Comparison of ENCODE assay signal across 21 cellular contexts in genomic region chr5:175487514-175488222, GRCh38. TPM values are rescaled to one million over a fixed set of nuclear protein-coding genes. Genes with fewer than 3 reads are reported as not detected.
DNase-seq lines count a peak whose midpoint lies in the region; ATAC-seq and TF ChIP-seq lines count a peak whose summit lies in the region.
"Had no signal": no experiment of that assay in that cellular context is flagged by ENCODE, and none has a peak within 500 bp of the region (broad histone marks: within the 10 kb centered on the region; RNA-seq: fewer than 3 reads in every experiment).

No MANE protein-coding gene starts in this region.

- H3K79me2 ChIP-seq in PC-9 (ENCODE audit: low read depth), result peaks cover 51% of the 10 kb centered on the region

- ATAC-seq in naive thymus-derived CD8-positive, alpha-beta T cell, result no peak
- ATAC-seq in sciatic nerve, result no peak
- ATAC-seq: HepG2 had no signal

- DNase-seq in activated naive CD4-positive, alpha-beta T cell treated with anti-CD3 and anti-CD28 coated beads, Interleukin-2, amount 50 U/mL, for 16 hours, result no peak
- DNase-seq in HFFc6 (no peak), PC-9 (no peak), sciatic nerve (ENCODE audit: low spot score) (no peak)
- DNase-seq in activated T-helper 2 cell treated with anti-CD3 and anti-CD28 coated beads, Interferon-gamma antibody, Interleukin-2, Interleukin-4, amounts not matched to agents 10 μg/mL and 5 μg/mL and 100 μg/mL, durations not matched to agents 14 hours and 24 hours and 36 hours (ENCODE audit: low spot score), result no peak
- DNase-seq in naive thymus-derived CD8-positive, alpha-beta T cell, result no peak
- DNase-seq: anterior cingulate cortex; CD8-positive, alpha-beta memory T cell; dorsolateral prefrontal cortex; GF-D8; heart right ventricle; left cardiac atrium; NCI-H1092 treated with DMSO at 0.1 percent for 48 hours; NCI-H2029; NCI-H226; NCI-H774; OCI-M1; SHP77 treated with DMSO at 0.1 percent for 48 hours had no signal

- peak overlapping the region; percentile 61 for H3K27ac Mint-ChIP-seq in activated naive CD4-positive, alpha-beta T cell treated with anti-CD3 and anti-CD28 coated beads, Interleukin-2, amount 50 U/mL, for 24 hours
- H3K27ac Mint-ChIP-seq in HFFc6, result peak overlapping the region; percentile 27
- H3K27ac Mint-ChIP-seq in activated T-helper 2 cell treated with anti-CD3 and anti-CD28 coated beads, Interferon-gamma antibody, Interleukin-2, Interleukin-4, amounts not matched to agents 10 μg/mL and 5 μg/mL and 100 μg/mL, durations not matched to agents 14 hours and 24 hours and 36 hours, result peak overlapping the region; percentile 69
- H3K27ac Mint-ChIP-seq in naive thymus-derived CD8-positive, alpha-beta T cell, result peak overlapping the region in 9 of 10 donors; percentile 1 to 76 (median 64)

- no peak overlapping the region for H3K4me3 ChIP-seq in PC-9
- H3K4me3 ChIP-seq: dorsolateral prefrontal cortex, heart right ventricle had no signal

- no peak overlapping the region for H3K27ac ChIP-seq in PC-9
- H3K27ac ChIP-seq: heart right ventricle, HL-60 had no signal

- no peaks in the 10 kb centered on the region for H3K9me3 ChIP-seq in PC-9 (ENCODE audit: insufficient read depth, low read depth)
- H3K9me3 ChIP-seq: heart right ventricle had no signal

- POLR2A ChIA-PET in naive thymus-derived CD8-positive, alpha-beta T cell (lab: Charles Lee), result interaction anchor here (1.1 kb wide), 1 partner anchor 27 kb away, joined by 3 read pairs; no protein-coding TSS in a partner anchor
- POLR2A ChIA-PET in PC-9 (lab: Charles Lee; ENCODE audit: unreplicated experiment), result no interaction called here

- H3K4me1 ChIP-seq in PC-9 (replicated peaks; ENCODE audit: insufficient read depth), result no peaks in the 10 kb centered on the region

- CTCF ChIA-PET in PC-9 (lab: Charles Lee), result no interaction called here

- no peaks in the 10 kb centered on the region for H3K9me2 ChIP-seq in PC-9 (ENCODE audit: insufficient read depth)

- H3K27me3 Mint-ChIP-seq in activated naive CD4-positive, alpha-beta T cell treated with anti-CD3 and anti-CD28 coated beads, Interleukin-2, amount 50 U/mL, for 24 hours, result no peaks in the 10 kb centered on the region
- no peaks in the 10 kb centered on the region for H3K27me3 Mint-ChIP-seq in HFFc6 (ENCODE audit: insufficient read depth)
- H3K27me3 Mint-ChIP-seq in activated T-helper 2 cell treated with anti-CD3 and anti-CD28 coated beads, Interferon-gamma antibody, Interleukin-2, Interleukin-4, amounts not matched to agents 10 μg/mL and 5 μg/mL and 100 μg/mL, durations not matched to agents 14 hours and 24 hours and 36 hours (ENCODE audit: low read depth), result no peaks in the 10 kb centered on the region
- H3K27me3 Mint-ChIP-seq in naive thymus-derived CD8-positive, alpha-beta T cell, result no peaks in the 10 kb centered on the region
- H3K27me3 Mint-ChIP-seq: CD8-positive, alpha-beta memory T cell had no signal

- peaks cover 8% of the 10 kb centered on the region; the same call in 1 of the 2 replicates for H3K36me3 ChIP-seq in PC-9 (ENCODE audit: low read depth)

- H3K36me3 Mint-ChIP-seq in activated naive CD4-positive, alpha-beta T cell treated with anti-CD3 and anti-CD28 coated beads, Interleukin-2, amount 50 U/mL, for 24 hours, result peaks cover 41% of the 10 kb centered on the region
- peaks cover 57% of the 10 kb centered on the region for H3K36me3 Mint-ChIP-seq in HFFc6 (ENCODE audit: low read depth)
- peaks cover 87% of the 10 kb centered on the region for H3K36me3 Mint-ChIP-seq in activated T-helper 2 cell treated with anti-CD3 and anti-CD28 coated beads, Interferon-gamma antibody, Interleukin-2, Interleukin-4, amounts not matched to agents 10 μg/mL and 5 μg/mL and 100 μg/mL, durations not matched to agents 14 hours and 24 hours and 36 hours (ENCODE audit: low read depth)
- peaks cover 0 to 84% (median 17%) of the 10 kb centered on the region in 3 donors for H3K36me3 Mint-ChIP-seq in naive thymus-derived CD8-positive, alpha-beta T cell

- BruUV-seq in PC-9 (replicated peaks; lab: Mats Ljungman, UMichigan), result no TSS peak

- peaks cover 53% of the 10 kb centered on the region for H4K20me1 ChIP-seq in PC-9 (ENCODE audit: insufficient read depth)

- no peaks in the 10 kb centered on the region for H3K9me3 Mint-ChIP-seq in activated naive CD4-positive, alpha-beta T cell treated with anti-CD3 and anti-CD28 coated beads, Interleukin-2, amount 50 U/mL, for 24 hours
- no peaks in the 10 kb centered on the region for H3K9me3 Mint-ChIP-seq in HFFc6
- no peaks in the 10 kb centered on the region for H3K9me3 Mint-ChIP-seq in activated T-helper 2 cell treated with anti-CD3 and anti-CD28 coated beads, Interferon-gamma antibody, Interleukin-2, Interleukin-4, amounts not matched to agents 10 μg/mL and 5 μg/mL and 100 μg/mL, durations not matched to agents 14 hours and 24 hours and 36 hours
- no peaks in the 10 kb centered on the region for H3K9me3 Mint-ChIP-seq in naive thymus-derived CD8-positive, alpha-beta T cell
- H3K9me3 Mint-ChIP-seq: CD8-positive, alpha-beta memory T cell had no signal

- TF ChIP-seq CTCF in HFFc6 (IDR thresholded peaks at IDR 0.05) (no peak), PC-9 (conservative IDR thresholded peaks at IDR 0.05) (no peak)

- peaks cover 79% of the 10 kb centered on the region for H3K4me1 Mint-ChIP-seq in activated naive CD4-positive, alpha-beta T cell treated with anti-CD3 and anti-CD28 coated beads, Interleukin-2, amount 50 U/mL, for 24 hours
- 0 out of 2 replicates have a peak, but pooled peaks cover 6% of the 10 kb centered on the region for H3K4me1 Mint-ChIP-seq in HFFc6 (ENCODE audit: low read depth)
- peaks cover 73% of the 10 kb centered on the region for H3K4me1 Mint-ChIP-seq in activated T-helper 2 cell treated with anti-CD3 and anti-CD28 coated beads, Interferon-gamma antibody, Interleukin-2, Interleukin-4, amounts not matched to agents 10 μg/mL and 5 μg/mL and 100 μg/mL, durations not matched to agents 14 hours and 24 hours and 36 hours (ENCODE audit: low read depth)
- H3K4me1 Mint-ChIP-seq in naive thymus-derived CD8-positive, alpha-beta T cell, result peaks cover 49 to 80% (median 72%) of the 10 kb centered on the region in 4 donors

- H3F3A ChIP-seq in PC-9 (ENCODE audit: insufficient read depth, low read depth), result no peaks in the 10 kb centered on the region

- H3K4me2 ChIP-seq in PC-9, result no peak overlapping the region

- intact Hi-C loops in activated T-helper 2 cell treated with anti-CD3 and anti-CD28 coated beads, Interferon-gamma antibody, Interleukin-2, Interleukin-4, amounts not matched to agents 10 μg/mL and 5 μg/mL and 100 μg/mL, durations not matched to agents 14 hours and 24 hours and 36 hours (cut with micrococcal nuclease), result no loop called here
- intact Hi-C loops in PC-9 (cut with micrococcal nuclease; ENCODE audit: unreplicated experiment) (no loop called here), sciatic nerve (cut with DNase I) (no loop called here)

- no peak overlapping the region for H2AFZ ChIP-seq in PC-9

- peak overlapping the region; percentile 62 for H3K4me3 Mint-ChIP-seq in activated naive CD4-positive, alpha-beta T cell treated with anti-CD3 and anti-CD28 coated beads, Interleukin-2, amount 50 U/mL, for 24 hours
- H3K4me3 Mint-ChIP-seq in HFFc6, result no peak overlapping the region
- H3K4me3 Mint-ChIP-seq in activated T-helper 2 cell treated with anti-CD3 and anti-CD28 coated beads, Interferon-gamma antibody, Interleukin-2, Interleukin-4, amounts not matched to agents 10 μg/mL and 5 μg/mL and 100 μg/mL, durations not matched to agents 14 hours and 24 hours and 36 hours (ENCODE audit: low read depth), result peak overlapping the region; percentile 34
- H3K4me3 Mint-ChIP-seq in naive thymus-derived CD8-positive, alpha-beta T cell, result peak overlapping the region in 8 of 10 donors; percentile 2 to 66 (median 35)

- H3K27me3 ChIP-seq in PC-9 (ENCODE audit: insufficient read depth, low read depth), result no peaks in the 10 kb centered on the region
- H3K27me3 ChIP-seq: dorsolateral prefrontal cortex, heart right ventricle had no signal

RNA-seq across cellular contexts. Expression of gene SFXN1, which starts 9.3 kb away (rescaled TPM):
- total RNA-seq in HFFc6 (2021; fragmentation: NEBNext Ultra II Directional; extraction: Animal tissue kit (Norgen Biotek cat#: 25700)), result 10 to 100 TPM; 60.8 to 83.0 (median 74.6) TPM
- 318 and 326 TPM in 2 replicates for total RNA-seq in activated T-helper 2 cell treated with anti-CD3 and anti-CD28 coated beads, Interferon-gamma antibody, Interleukin-2, Interleukin-4, amounts not matched to agents 10 μg/mL and 5 μg/mL and 100 μg/mL, durations not matched to agents 14 hours and 24 hours and 36 hours
- total RNA-seq in naive thymus-derived CD8-positive, alpha-beta T cell, result 10 to 100 TPM; 76.3 to 93.0 TPM
- polyA plus RNA-seq in naive thymus-derived CD8-positive, alpha-beta T cell, result 10 to 100 TPM; 54.0 to 76.9 (median 57.4) TPM
- 43.6 and 61.4 TPM in 2 replicates for total RNA-seq in PC-9 (2021)
- 22.6 TPM for total RNA-seq in sciatic nerve

RNA-seq across cellular contexts. Expression of gene DRD1, which starts 43.7 kb away (rescaled TPM):
- not detected for total RNA-seq in HFFc6 (2021; fragmentation: NEBNext Ultra II Directional; extraction: Animal tissue kit (Norgen Biotek cat#: 25700))
- total RNA-seq in activated T-helper 2 cell treated with anti-CD3 and anti-CD28 coated beads, Interferon-gamma antibody, Interleukin-2, Interleukin-4, amounts not matched to agents 10 μg/mL and 5 μg/mL and 100 μg/mL, durations not matched to agents 14 hours and 24 hours and 36 hours, result not detected in 2 replicates
- not detected for total RNA-seq in naive thymus-derived CD8-positive, alpha-beta T cell
- not detected for polyA plus RNA-seq in naive thymus-derived CD8-positive, alpha-beta T cell
- not detected in 2 replicates for total RNA-seq in PC-9 (2021)
- total RNA-seq in sciatic nerve, result 0.89 TPM
- total RNA-seq: CD8-positive, alpha-beta memory T cell; HepG2 had no signal
- polyA plus RNA-seq: CD8-positive, alpha-beta memory T cell; heart right ventricle; HepG2 had no signal
